Comparison of ENCODE assay signal across 7 cellular contexts in genomic region chr17:48814504-48814903, GRCh38. TPM values are rescaled to one million over a fixed set of nuclear protein-coding genes. Genes with fewer than 3 reads are reported as not detected.
A peak's percentile ranks its signal among the peaks of the same experiment; 100 is the strongest.
DNase-seq lines count a peak whose midpoint lies in the region; ATAC-seq and TF ChIP-seq lines count a peak whose summit lies in the region.

No MANE protein-coding gene starts in this region.

- H3K27ac Mint-ChIP-seq in activated T-helper 2 cell treated with anti-CD3 and anti-CD28 coated beads, Interferon-gamma antibody, Interleukin-2, Interleukin-4, amounts not matched to agents 10 μg/mL and 5 μg/mL and 100 μg/mL, durations not matched to agents 14 hours and 24 hours and 36 hours = no peak overlapping the region

- intact Hi-C loops in dorsolateral prefrontal cortex (cut with DNase I) = loop anchor here in 1 of 2 donors (10.0 kb wide), 1 partner anchor 130 kb away; the partner anchor contains the start of gene SNF8
- intact Hi-C loops in mucosa of descending colon (cut with DNase I, micrococcal nuclease) = no loop called here
- intact Hi-C loops in activated T-helper 2 cell treated with anti-CD3 and anti-CD28 coated beads, Interferon-gamma antibody, Interleukin-2, Interleukin-4, amounts not matched to agents 10 μg/mL and 5 μg/mL and 100 μg/mL, durations not matched to agents 14 hours and 24 hours and 36 hours (cut with micrococcal nuclease) = loop anchor here (1.0 to 2.0 kb wide), 2 partner anchors 65 to 218 kb away; no protein-coding TSS in a partner anchor

- H3K36me3 ChIP-seq in GM06990 (ENCODE audit: control insufficient read depth, insufficient read depth, low read length) (no peaks in the 10 kb centered on the region), mucosa of descending colon (ENCODE audit: low read depth) (no peaks in the 10 kb centered on the region)

- H3K27ac ChIP-seq in dorsolateral prefrontal cortex = no peak overlapping the region

- no peaks in the 10 kb centered on the region; the same call in 1 of the 2 replicates for H3K27me3 ChIP-seq in GM06990 (replicated peaks; ENCODE audit: control insufficient read depth, insufficient read depth, low read length)
- H3K27me3 ChIP-seq in dorsolateral prefrontal cortex = peaks cover 0 to 22% (median 0%) of the 10 kb centered on the region in 45 donors

- no peak overlapping the region for H3K4me3 ChIP-seq in GM06990 (replicated peaks; ENCODE audit: low read depth, low read length)
- no peak overlapping the region for H3K4me3 ChIP-seq in dorsolateral prefrontal cortex
- H3K4me3 ChIP-seq in mucosa of descending colon = no peak overlapping the region

- no peak for ATAC-seq in mucosa of descending colon

- H3K36me3 Mint-ChIP-seq in activated T-helper 2 cell treated with anti-CD3 and anti-CD28 coated beads, Interferon-gamma antibody, Interleukin-2, Interleukin-4, amounts not matched to agents 10 μg/mL and 5 μg/mL and 100 μg/mL, durations not matched to agents 14 hours and 24 hours and 36 hours (ENCODE audit: low read depth) = no peaks in the 10 kb centered on the region

- no peak overlapping the region for H3K4me3 Mint-ChIP-seq in activated T-helper 2 cell treated with anti-CD3 and anti-CD28 coated beads, Interferon-gamma antibody, Interleukin-2, Interleukin-4, amounts not matched to agents 10 μg/mL and 5 μg/mL and 100 μg/mL, durations not matched to agents 14 hours and 24 hours and 36 hours (ENCODE audit: low read depth)

- TF ChIP-seq CTCF in GM06990 (IDR thresholded peaks at IDR 0.05; ENCODE audit: insufficient read depth, low read length, poor library complexity, severe bottlenecking) (peak; percentile 80), dorsolateral prefrontal cortex (IDR thresholded peaks at IDR 0.05 in 54 of 56, conservative IDR thresholded peaks at IDR 0.05 in 2 of 56; ENCODE audit: low read depth in 1 of 56, partially characterized antibody in 56 of 56) (peak; percentile 42 to 79 (median 66)), mucosa of descending colon (IDR thresholded peaks at IDR 0.05) (peak; percentile 68)

- H3K4me1 Mint-ChIP-seq in activated T-helper 2 cell treated with anti-CD3 and anti-CD28 coated beads, Interferon-gamma antibody, Interleukin-2, Interleukin-4, amounts not matched to agents 10 μg/mL and 5 μg/mL and 100 μg/mL, durations not matched to agents 14 hours and 24 hours and 36 hours (ENCODE audit: low read depth) = peaks cover 14% of the 10 kb centered on the region

- DNase-seq in GM06990 (ENCODE audit: extremely low read depth, insufficient read length) = no peak
- DNase-seq in M059J (ENCODE audit: low read depth) = peak; percentile 57
- DNase-seq in activated CD4-positive, alpha-beta T cell treated with anti-CD3 and anti-CD28 coated beads for 1 hour = peak; percentile 35
- peak in 3 of 10 donors; percentile 9 to 43 (median 41) for DNase-seq in dorsolateral prefrontal cortex
- DNase-seq in mucosa of descending colon = peak in 1 of 3 donors; percentile 71
- peak; percentile 42 for DNase-seq in superior temporal gyrus (ENCODE audit: extremely low spot score)
- DNase-seq in activated T-helper 2 cell treated with anti-CD3 and anti-CD28 coated beads, Interferon-gamma antibody, Interleukin-2, Interleukin-4, amounts not matched to agents 10 μg/mL and 5 μg/mL and 100 μg/mL, durations not matched to agents 14 hours and 24 hours and 36 hours (ENCODE audit: low spot score) = no peak

- peaks cover 56% of the 10 kb centered on the region for H3K27me3 Mint-ChIP-seq in activated T-helper 2 cell treated with anti-CD3 and anti-CD28 coated beads, Interferon-gamma antibody, Interleukin-2, Interleukin-4, amounts not matched to agents 10 μg/mL and 5 μg/mL and 100 μg/mL, durations not matched to agents 14 hours and 24 hours and 36 hours (ENCODE audit: low read depth)

- no peaks in the 10 kb centered on the region for H3K9me3 ChIP-seq in mucosa of descending colon

- H3K4me1 ChIP-seq in mucosa of descending colon (ENCODE audit: low read depth) = peaks cover 27% of the 10 kb centered on the region

- H3K9me3 Mint-ChIP-seq in activated T-helper 2 cell treated with anti-CD3 and anti-CD28 coated beads, Interferon-gamma antibody, Interleukin-2, Interleukin-4, amounts not matched to agents 10 μg/mL and 5 μg/mL and 100 μg/mL, durations not matched to agents 14 hours and 24 hours and 36 hours = no peaks in the 10 kb centered on the region

RNA-seq across cellular contexts. Expression of gene TTLL6, which starts 2.5 kb away (rescaled TPM):
- total RNA-seq in M059J (2014; rRNA removed; shearing (Covaris generic)) = 0.07 and 0.20 TPM in 2 replicates
- total RNA-seq in dorsolateral prefrontal cortex (1 to 10 TPM in 101 of 120 experiments, under 1 TPM in 19; 0.25 to 5.6 (median 1.7) TPM), mucosa of descending colon (10 to 100 TPM; 10.7 to 25.1 (median 12.2) TPM)
- 0.07 TPM in 1 of 2 replicates, not detected in the other for total RNA-seq in activated T-helper 2 cell treated with anti-CD3 and anti-CD28 coated beads, Interferon-gamma antibody, Interleukin-2, Interleukin-4, amounts not matched to agents 10 μg/mL and 5 μg/mL and 100 μg/mL, durations not matched to agents 14 hours and 24 hours and 36 hours

RNA-seq across cellular contexts. Expression of gene CALCOCO2, which starts 16.3 kb away (rescaled TPM):
- 48.9 and 65.2 TPM in 2 replicates for total RNA-seq in M059J (2014; rRNA removed; shearing (Covaris generic))
- total RNA-seq in dorsolateral prefrontal cortex (100 to 1,000 TPM; 103 to 225 (median 157) TPM), mucosa of descending colon (100 to 1,000 TPM; 181 to 296 (median 224) TPM)
- 51.7 and 53.7 TPM in 2 replicates for total RNA-seq in activated T-helper 2 cell treated with anti-CD3 and anti-CD28 coated beads, Interferon-gamma antibody, Interleukin-2, Interleukin-4, amounts not matched to agents 10 μg/mL and 5 μg/mL and 100 μg/mL, durations not matched to agents 14 hours and 24 hours and 36 hours

Comparison
In these comparisons a context has a peak if more than half of its experiments do, and no peak if none do; other contexts are left out.
1. DNase-seq: peak in M059J (single experiment), activated CD4-positive, alpha-beta T cell treated with anti-CD3 and anti-CD28 coated beads for 1 hour (single experiment) and superior temporal gyrus (single experiment); none in GM06990 (single experiment) and activated T-helper 2 cell treated with anti-CD3 and anti-CD28 coated beads, Interferon-gamma antibody, Interleukin-2, Interleukin-4, amounts not matched to agents 10 μg/mL and 5 μg/mL and 100 μg/mL, durations not matched to agents 14 hours and 24 hours and 36 hours (single experiment).
2. Peak in every context shown above with its lines, with median percentiles within 50 percentile points of each other: CTCF ChIP-seq.